Comparison of ENCODE assay signal across 1 cellular context in the genomic region with DNA sequence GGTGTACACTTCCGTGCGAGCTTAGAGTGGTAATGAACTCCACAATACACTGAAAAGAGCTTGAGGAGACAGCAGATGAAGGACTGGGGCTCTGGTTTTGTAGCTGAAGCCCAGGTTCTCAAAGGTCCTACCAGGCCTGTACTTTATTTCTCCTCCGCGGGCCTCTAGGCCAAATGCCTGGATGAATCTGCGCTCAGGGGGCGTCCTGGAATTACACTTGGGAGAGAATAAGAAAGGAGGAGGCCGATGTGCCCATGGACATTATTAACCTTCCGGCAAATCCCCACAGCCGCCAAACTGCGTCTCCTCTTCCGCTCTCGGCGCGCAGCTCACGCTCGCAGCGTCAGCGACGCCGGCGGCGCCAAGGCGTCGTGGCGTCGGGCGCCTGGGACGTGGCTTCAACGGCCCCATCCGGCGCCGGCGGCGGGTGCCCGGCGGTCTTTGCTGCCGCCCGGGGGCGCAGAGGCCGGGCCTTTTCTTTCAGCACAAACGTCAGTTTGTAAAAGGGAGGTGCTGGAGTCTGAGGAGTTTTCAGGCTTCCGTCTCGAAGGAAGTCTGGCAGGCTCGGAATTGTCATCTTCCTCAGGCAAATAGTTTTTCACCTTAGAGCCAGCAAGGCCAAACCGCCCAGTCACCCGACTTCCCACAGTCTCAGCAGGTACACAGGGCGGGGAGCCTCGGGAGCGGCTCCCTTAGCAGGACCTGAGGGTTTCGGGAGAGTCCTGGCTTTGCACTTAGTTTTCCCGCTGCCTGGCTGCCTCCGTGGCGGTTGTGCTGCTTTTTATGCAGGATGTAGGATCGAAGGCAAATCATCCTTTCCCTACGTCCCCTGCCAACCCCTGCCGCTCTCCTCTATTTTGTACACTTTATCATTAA.
TF ChIP-seq lines count a peak whose summit lies in the region.

A gene (plus strand): TSS at position 401 of the 876 bp plus-strand sequence. CDS start 5,503 bp downstream, outside the sequence.

TF ChIP-seq in HepG2, 621 proteins besides CTCF, POLR2A, EP300 and RAD21 (continued from another document and continues in another):
- TF ChIP-seq, protein P1, sequence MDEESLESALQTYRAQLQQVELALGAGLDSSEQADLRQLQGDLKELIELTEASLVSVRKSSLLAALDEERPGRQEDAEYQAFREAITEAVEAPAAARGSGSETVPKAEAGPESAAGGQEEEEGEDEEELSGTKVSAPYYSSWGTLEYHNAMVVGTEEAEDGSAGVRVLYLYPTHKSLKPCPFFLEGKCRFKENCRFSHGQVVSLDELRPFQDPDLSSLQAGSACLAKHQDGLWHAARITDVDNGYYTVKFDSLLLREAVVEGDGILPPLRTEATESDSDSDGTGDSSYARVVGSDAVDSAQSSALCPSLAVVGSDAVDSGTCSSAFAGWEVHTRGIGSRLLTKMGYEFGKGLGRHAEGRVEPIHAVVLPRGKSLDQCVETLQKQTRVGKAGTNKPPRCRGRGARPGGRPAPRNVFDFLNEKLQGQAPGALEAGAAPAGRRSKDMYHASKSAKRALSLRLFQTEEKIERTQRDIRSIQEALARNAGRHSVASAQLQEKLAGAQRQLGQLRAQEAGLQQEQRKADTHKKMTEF (CRISPR knock-in tag; IDR thresholded peaks at IDR 0.05), result peak; percentile 72; the same call in 1 of the 2 replicates
- TF ChIP-seq, protein P2, sequence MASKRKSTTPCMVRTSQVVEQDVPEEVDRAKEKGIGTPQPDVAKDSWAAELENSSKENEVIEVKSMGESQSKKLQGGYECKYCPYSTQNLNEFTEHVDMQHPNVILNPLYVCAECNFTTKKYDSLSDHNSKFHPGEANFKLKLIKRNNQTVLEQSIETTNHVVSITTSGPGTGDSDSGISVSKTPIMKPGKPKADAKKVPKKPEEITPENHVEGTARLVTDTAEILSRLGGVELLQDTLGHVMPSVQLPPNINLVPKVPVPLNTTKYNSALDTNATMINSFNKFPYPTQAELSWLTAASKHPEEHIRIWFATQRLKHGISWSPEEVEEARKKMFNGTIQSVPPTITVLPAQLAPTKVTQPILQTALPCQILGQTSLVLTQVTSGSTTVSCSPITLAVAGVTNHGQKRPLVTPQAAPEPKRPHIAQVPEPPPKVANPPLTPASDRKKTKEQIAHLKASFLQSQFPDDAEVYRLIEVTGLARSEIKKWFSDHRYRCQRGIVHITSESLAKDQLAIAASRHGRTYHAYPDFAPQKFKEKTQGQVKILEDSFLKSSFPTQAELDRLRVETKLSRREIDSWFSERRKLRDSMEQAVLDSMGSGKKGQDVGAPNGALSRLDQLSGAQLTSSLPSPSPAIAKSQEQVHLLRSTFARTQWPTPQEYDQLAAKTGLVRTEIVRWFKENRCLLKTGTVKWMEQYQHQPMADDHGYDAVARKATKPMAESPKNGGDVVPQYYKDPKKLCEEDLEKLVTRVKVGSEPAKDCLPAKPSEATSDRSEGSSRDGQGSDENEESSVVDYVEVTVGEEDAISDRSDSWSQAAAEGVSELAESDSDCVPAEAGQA (IDR thresholded peaks at IDR 0.05; ENCODE audit: low read depth), result no peak
- TF ChIP-seq, protein P2 (CRISPR knock-in tag; IDR thresholded peaks at IDR 0.05; ENCODE audit: borderline replicate concordance), result 0 out of 2 replicates have a peak, but pooled peaks have one; percentile 0
- TF ChIP-seq, protein P3, sequence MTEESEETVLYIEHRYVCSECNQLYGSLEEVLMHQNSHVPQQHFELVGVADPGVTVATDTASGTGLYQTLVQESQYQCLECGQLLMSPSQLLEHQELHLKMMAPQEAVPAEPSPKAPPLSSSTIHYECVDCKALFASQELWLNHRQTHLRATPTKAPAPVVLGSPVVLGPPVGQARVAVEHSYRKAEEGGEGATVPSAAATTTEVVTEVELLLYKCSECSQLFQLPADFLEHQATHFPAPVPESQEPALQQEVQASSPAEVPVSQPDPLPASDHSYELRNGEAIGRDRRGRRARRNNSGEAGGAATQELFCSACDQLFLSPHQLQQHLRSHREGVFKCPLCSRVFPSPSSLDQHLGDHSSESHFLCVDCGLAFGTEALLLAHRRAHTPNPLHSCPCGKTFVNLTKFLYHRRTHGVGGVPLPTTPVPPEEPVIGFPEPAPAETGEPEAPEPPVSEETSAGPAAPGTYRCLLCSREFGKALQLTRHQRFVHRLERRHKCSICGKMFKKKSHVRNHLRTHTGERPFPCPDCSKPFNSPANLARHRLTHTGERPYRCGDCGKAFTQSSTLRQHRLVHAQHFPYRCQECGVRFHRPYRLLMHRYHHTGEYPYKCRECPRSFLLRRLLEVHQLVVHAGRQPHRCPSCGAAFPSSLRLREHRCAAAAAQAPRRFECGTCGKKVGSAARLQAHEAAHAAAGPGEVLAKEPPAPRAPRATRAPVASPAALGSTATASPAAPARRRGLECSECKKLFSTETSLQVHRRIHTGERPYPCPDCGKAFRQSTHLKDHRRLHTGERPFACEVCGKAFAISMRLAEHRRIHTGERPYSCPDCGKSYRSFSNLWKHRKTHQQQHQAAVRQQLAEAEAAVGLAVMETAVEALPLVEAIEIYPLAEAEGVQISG (CRISPR knock-in tag; IDR thresholded peaks at IDR 0.05), result peak; percentile 76
- TF ChIP-seq, protein P4, sequence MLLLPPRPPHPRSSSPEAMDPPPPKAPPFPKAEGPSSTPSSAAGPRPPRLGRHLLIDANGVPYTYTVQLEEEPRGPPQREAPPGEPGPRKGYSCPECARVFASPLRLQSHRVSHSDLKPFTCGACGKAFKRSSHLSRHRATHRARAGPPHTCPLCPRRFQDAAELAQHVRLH (CRISPR knock-in tag; IDR thresholded peaks at IDR 0.05; ENCODE audit: borderline replicate concordance, low read depth), result peak; percentile 57; the same call in 1 of the 2 replicates
- 0 out of 2 replicates have a peak, but pooled peaks have one; percentile 18 for TF ChIP-seq TGIF2 (CRISPR knock-in tag; IDR thresholded peaks at IDR 0.05)
- TF ChIP-seq, protein P5, sequence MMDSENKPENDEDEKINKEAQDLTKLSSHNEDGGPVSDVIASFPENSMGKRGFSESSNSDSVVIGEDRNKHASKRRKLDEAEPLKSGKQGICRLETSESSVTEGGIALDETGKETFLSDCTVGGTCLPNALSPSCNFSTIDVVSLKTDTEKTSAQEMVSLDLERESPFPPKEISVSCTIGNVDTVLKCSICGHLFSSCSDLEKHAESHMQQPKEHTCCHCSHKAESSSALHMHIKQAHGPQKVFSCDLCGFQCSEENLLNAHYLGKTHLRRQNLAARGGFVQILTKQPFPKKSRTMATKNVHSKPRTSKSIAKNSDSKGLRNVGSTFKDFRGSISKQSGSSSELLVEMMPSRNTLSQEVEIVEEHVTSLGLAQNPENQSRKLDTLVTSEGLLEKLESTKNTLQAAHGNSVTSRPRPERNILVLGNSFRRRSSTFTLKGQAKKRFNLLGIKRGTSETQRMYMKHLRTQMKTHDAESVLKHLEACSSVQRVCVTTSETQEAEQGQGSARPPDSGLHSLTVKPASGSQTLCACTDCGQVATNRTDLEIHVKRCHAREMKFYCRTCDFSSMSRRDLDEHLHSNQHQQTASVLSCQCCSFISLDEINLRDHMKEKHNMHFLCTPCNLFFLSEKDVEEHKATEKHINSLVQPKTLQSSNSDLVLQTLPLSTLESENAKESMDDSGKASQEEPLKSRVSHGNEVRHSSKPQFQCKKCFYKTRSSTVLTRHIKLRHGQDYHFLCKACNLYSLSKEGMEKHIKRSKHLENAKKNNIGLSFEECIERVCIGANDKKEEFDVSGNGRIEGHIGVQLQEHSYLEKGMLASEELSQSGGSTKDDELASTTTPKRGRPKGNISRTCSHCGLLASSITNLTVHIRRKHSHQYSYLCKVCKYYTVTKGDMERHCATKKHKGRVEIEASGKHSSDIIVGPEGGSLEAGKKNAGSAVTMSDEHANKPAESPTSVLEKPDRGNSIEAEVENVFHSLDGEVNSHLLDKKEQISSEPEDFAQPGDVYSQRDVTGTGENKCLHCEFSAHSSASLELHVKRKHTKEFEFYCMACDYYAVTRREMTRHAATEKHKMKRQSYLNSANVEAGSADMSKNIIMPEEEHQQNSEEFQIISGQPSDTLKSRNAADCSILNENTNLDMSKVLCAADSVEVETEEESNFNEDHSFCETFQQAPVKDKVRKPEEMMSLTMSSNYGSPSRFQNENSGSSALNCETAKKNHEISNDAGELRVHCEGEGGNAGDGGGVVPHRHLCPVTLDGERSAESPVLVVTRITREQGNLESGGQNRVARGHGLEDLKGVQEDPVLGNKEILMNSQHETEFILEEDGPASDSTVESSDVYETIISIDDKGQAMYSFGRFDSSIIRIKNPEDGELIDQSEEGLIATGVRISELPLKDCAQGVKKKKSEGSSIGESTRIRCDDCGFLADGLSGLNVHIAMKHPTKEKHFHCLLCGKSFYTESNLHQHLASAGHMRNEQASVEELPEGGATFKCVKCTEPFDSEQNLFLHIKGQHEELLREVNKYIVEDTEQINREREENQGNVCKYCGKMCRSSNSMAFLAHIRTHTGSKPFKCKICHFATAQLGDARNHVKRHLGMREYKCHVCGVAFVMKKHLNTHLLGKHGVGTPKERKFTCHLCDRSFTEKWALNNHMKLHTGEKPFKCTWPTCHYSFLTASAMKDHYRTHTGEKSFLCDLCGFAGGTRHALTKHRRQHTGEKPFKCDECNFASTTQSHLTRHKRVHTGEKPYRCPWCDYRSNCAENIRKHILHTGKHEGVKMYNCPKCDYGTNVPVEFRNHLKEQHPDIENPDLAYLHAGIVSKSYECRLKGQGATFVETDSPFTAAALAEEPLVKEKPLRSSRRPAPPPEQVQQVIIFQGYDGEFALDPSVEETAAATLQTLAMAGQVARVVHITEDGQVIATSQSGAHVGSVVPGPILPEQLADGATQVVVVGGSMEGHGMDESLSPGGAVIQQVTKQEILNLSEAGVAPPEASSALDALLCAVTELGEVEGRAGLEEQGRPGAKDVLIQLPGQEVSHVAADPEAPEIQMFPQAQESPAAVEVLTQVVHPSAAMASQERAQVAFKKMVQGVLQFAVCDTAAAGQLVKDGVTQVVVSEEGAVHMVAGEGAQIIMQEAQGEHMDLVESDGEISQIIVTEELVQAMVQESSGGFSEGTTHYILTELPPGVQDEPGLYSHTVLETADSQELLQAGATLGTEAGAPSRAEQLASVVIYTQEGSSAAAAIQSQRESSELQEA (CRISPR knock-in tag; IDR thresholded peaks at IDR 0.05; ENCODE audit: not compliant biosample characterization), result peak; percentile 33
- TF ChIP-seq ZNF230 (CRISPR knock-in tag; IDR thresholded peaks at IDR 0.05), result peak; percentile 72; the same call in 1 of the 2 replicates
- TF ChIP-seq YY1 (IDR thresholded peaks at IDR 0.05; ENCODE audit: insufficient read depth, insufficient replicate concordance, low read depth, low read length), result peak; percentile 83
- no peak for TF ChIP-seq MBD4 (IDR thresholded peaks at IDR 0.05; ENCODE audit: borderline replicate concordance, low read length)
- TF ChIP-seq KDM5B (CRISPR knock-in tag; IDR thresholded peaks at IDR 0.05; ENCODE audit: borderline replicate concordance), result peak; percentile 73; the same call in 1 of the 2 replicates
- TF ChIP-seq SRSF1 (optimal IDR thresholded peaks at IDR 0.05; ENCODE audit: low read depth, low read length), result peak; percentile 46
- TF ChIP-seq ZC3H4 (CRISPR knock-in tag; IDR thresholded peaks at IDR 0.05; ENCODE audit: borderline replicate concordance), result 0 out of 2 replicates have a peak, but pooled peaks have one; percentile 47
- TF ChIP-seq ATF7 (IDR thresholded peaks at IDR 0.05), result no peak
- 0 out of 2 replicates have a peak, but pooled peaks have one; percentile 28 for TF ChIP-seq ATF7 (CRISPR knock-in tag; IDR thresholded peaks at IDR 0.05)
- no peak for TF ChIP-seq HMG20B (CRISPR knock-in tag; conservative IDR thresholded peaks at IDR 0.05)
- TF ChIP-seq, protein P6, sequence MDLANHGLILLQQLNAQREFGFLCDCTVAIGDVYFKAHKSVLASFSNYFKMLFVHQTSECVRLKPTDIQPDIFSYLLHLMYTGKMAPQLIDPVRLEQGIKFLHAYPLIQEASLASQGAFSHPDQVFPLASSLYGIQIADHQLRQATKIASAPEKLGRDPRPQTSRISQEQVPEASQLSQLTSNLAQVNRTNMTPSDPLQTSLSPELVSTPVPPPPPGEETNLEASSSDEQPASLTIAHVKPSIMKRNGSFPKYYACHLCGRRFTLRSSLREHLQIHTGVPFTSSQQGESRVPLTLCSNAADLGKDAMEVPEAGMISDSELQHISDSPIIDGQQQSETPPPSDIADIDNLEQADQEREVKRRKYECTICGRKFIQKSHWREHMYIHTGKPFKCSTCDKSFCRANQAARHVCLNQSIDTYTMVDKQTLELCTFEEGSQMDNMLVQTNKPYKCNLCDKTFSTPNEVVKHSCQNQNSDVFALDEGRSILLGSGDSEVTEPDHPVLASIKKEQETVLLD (CRISPR knock-in tag; IDR thresholded peaks at IDR 0.05; ENCODE audit: low read depth), result 0 out of 2 replicates have a peak, but pooled peaks have one; percentile 28
- 0 out of 2 replicates have a peak, but pooled peaks have one; percentile 43 for TF ChIP-seq ZNF546 (CRISPR knock-in tag; conservative IDR thresholded peaks at IDR 0.05)
- TF ChIP-seq NFE2 (CRISPR knock-in tag; IDR thresholded peaks at IDR 0.05), result no peak
- peak; percentile 50; the same call in 1 of the 2 replicates for TF ChIP-seq ETV6 (CRISPR knock-in tag; conservative IDR thresholded peaks at IDR 0.05)
